In genomic region chr22:36234919-36235318, GRCh38 we compare ENCODE assay signal across 17 cellular contexts. TPM values are rescaled to one million over a fixed set of nuclear protein-coding genes. Genes with fewer than 3 reads are reported as not detected.
DNase-seq lines count a peak whose midpoint lies in the region; ATAC-seq, FAIRE-seq and TF ChIP-seq lines count a peak whose summit lies in the region.
"Had no signal": no experiment of that assay in that cellular context is flagged by ENCODE, and none has a peak within 500 bp of the region (broad histone marks: within the 10 kb centered on the region; RNA-seq: fewer than 3 reads in every experiment).

No MANE protein-coding gene starts in this region.

- no peak overlapping the region for H3K4me3 ChIP-seq in astrocyte (ENCODE audit: insufficient read depth, low read depth, low read length)
- H3K4me3 ChIP-seq: lower lobe of right lung, sigmoid colon had no signal

- H3K27me3 ChIP-seq in astrocyte (ENCODE audit: insufficient read depth, low read length) = no peaks in the 10 kb centered on the region
- H3K27me3 ChIP-seq in foreskin keratinocyte = no peaks in the 10 kb centered on the region
- H3K27me3 ChIP-seq: sigmoid colon had no signal

- ATAC-seq in foreskin keratinocyte (no peak), HG03442 (IDR thresholded peaks at IDR 0.05; ENCODE audit: unreplicated experiment) (no peak)
- ATAC-seq: lower lobe of right lung had no signal

- H3K4me3 Mint-ChIP-seq in T-helper 2 cell treated with Interferon-gamma antibody and Interleukin-4, amounts not matched to agents 5 μg/mL and 100 μg/mL, for 36 hours = peak overlapping the region; percentile 93
- H3K4me3 Mint-ChIP-seq in IgD-negative memory B cell (peak overlapping the region in 3 of 4 donors; percentile 34 to 85 (median 67)), astrocyte (ENCODE audit: unreplicated experiment) (peak overlapping the region; percentile 93), osteocyte (ENCODE audit: unreplicated experiment) (peak overlapping the region; percentile 14)

- H3K9ac ChIP-seq in astrocyte (ENCODE audit: low read length) = no peak overlapping the region

- no peak for DNase-seq in T-helper 2 cell treated with Interferon-gamma antibody and Interleukin-4, amounts not matched to agents 5 μg/mL and 100 μg/mL, for 36 hours (ENCODE audit: low spot score)
- no peak for DNase-seq in T-helper 2 cell
- DNase-seq in astrocyte (ENCODE audit: low read depth) = no peak
- DNase-seq in osteocyte (ENCODE audit: extremely low spot score, unreplicated experiment) = no peak
- DNase-seq in foreskin keratinocyte = no peak
- DNase-seq in GOT3 (lab: John Stamatoyannopoulos, UW) = no peak
- DNase-seq: ACHN; effector CD4-positive, alpha-beta T cell; GDM1; lower lobe of right lung; NCI-H226; sigmoid colon; stimulated activated CD4-positive, alpha-beta T cell treated with anti-CD3 and anti-CD28 coated beads, Interleukin-4, amount 100 ng/mL, for 24 hours; WERI-Rb-1 had no signal

- peaks cover 44% of the 10 kb centered on the region for H3K4me1 Mint-ChIP-seq in T-helper 2 cell treated with Interferon-gamma antibody and Interleukin-4, amounts not matched to agents 5 μg/mL and 100 μg/mL, for 36 hours (ENCODE audit: low read depth)
- H3K4me1 Mint-ChIP-seq in IgD-negative memory B cell (peaks cover 49 to 51% (median 50%) of the 10 kb centered on the region in 3 donors), astrocyte (ENCODE audit: low read depth, unreplicated experiment) (peaks cover 49% of the 10 kb centered on the region), osteocyte (ENCODE audit: unreplicated experiment) (peaks cover 63% of the 10 kb centered on the region)

- no peak for TF ChIP-seq CTCF in astrocyte (IDR thresholded peaks at IDR 0.05; ENCODE audit: insufficient read depth, low read depth, low read length)
- no peak for TF ChIP-seq CTCF in osteocyte (IDR thresholded peaks at IDR 0.05)
- TF ChIP-seq CTCF in foreskin keratinocyte (conservative IDR thresholded peaks at IDR 0.05) = no peak

- FAIRE-seq in astrocyte (lab: Jason Lieb, UNC) = no peak
- FAIRE-seq: urothelium cell line had no signal

- H3K27ac Mint-ChIP-seq in T-helper 2 cell treated with Interferon-gamma antibody and Interleukin-4, amounts not matched to agents 5 μg/mL and 100 μg/mL, for 36 hours = no peak overlapping the region
- H3K27ac Mint-ChIP-seq in IgD-negative memory B cell (no peak overlapping the region), astrocyte (ENCODE audit: unreplicated experiment) (no peak overlapping the region), osteocyte (ENCODE audit: unreplicated experiment) (peak overlapping the region; percentile 56)

- peaks cover 34% of the 10 kb centered on the region for H4K20me1 ChIP-seq in astrocyte (ENCODE audit: insufficient read depth, low read length)

- no peak overlapping the region for H2AFZ ChIP-seq in astrocyte (ENCODE audit: low read depth, low read length)

- peaks cover 28% of the 10 kb centered on the region for H3K79me2 ChIP-seq in astrocyte (ENCODE audit: insufficient read depth, low read length)

- no peaks in the 10 kb centered on the region for H3K9me3 ChIP-seq in astrocyte (ENCODE audit: insufficient read depth, low read depth, low read length)
- H3K9me3 ChIP-seq: lower lobe of right lung, sigmoid colon had no signal

- H3K27ac ChIP-seq in astrocyte (ENCODE audit: low read depth, low read length) = no peak overlapping the region
- no peak overlapping the region for H3K27ac ChIP-seq in foreskin keratinocyte
- H3K27ac ChIP-seq: lower lobe of right lung, sigmoid colon, WERI-Rb-1 had no signal

- H3K27me3 Mint-ChIP-seq in T-helper 2 cell treated with Interferon-gamma antibody and Interleukin-4, amounts not matched to agents 5 μg/mL and 100 μg/mL, for 36 hours (ENCODE audit: low read depth) = no peaks in the 10 kb centered on the region
- no peaks in the 10 kb centered on the region for H3K27me3 Mint-ChIP-seq in IgD-negative memory B cell
- H3K27me3 Mint-ChIP-seq in astrocyte (ENCODE audit: low read depth, unreplicated experiment) = no peaks in the 10 kb centered on the region
- no peaks in the 10 kb centered on the region for H3K27me3 Mint-ChIP-seq in osteocyte (ENCODE audit: unreplicated experiment)

- H3K36me3 Mint-ChIP-seq in T-helper 2 cell treated with Interferon-gamma antibody and Interleukin-4, amounts not matched to agents 5 μg/mL and 100 μg/mL, for 36 hours (ENCODE audit: low read depth) = peaks cover 83% of the 10 kb centered on the region
- peaks cover 14% of the 10 kb centered on the region for H3K36me3 Mint-ChIP-seq in IgD-negative memory B cell
- peaks cover 50% of the 10 kb centered on the region for H3K36me3 Mint-ChIP-seq in astrocyte (ENCODE audit: low read depth, unreplicated experiment)
- H3K36me3 Mint-ChIP-seq in osteocyte (ENCODE audit: unreplicated experiment) = peaks cover 56% of the 10 kb centered on the region

- no peak overlapping the region for H3K4me2 ChIP-seq in astrocyte (ENCODE audit: low read length)

- peaks cover 7% of the 10 kb centered on the region for H3K9me3 Mint-ChIP-seq in T-helper 2 cell treated with Interferon-gamma antibody and Interleukin-4, amounts not matched to agents 5 μg/mL and 100 μg/mL, for 36 hours
- H3K9me3 Mint-ChIP-seq in IgD-negative memory B cell = no peaks in the 10 kb centered on the region
- H3K9me3 Mint-ChIP-seq in astrocyte (ENCODE audit: unreplicated experiment) = peaks cover 2% of the 10 kb centered on the region
- peaks cover 7% of the 10 kb centered on the region for H3K9me3 Mint-ChIP-seq in osteocyte (ENCODE audit: unreplicated experiment)

- no peaks in the 10 kb centered on the region for H3K36me3 ChIP-seq in astrocyte (ENCODE audit: insufficient read depth, low read length)
- H3K36me3 ChIP-seq: WERI-Rb-1 had no signal

- H3K4me1 ChIP-seq in astrocyte (ENCODE audit: insufficient read depth, low read length) = peaks cover 28% of the 10 kb centered on the region
- H3K4me1 ChIP-seq in foreskin keratinocyte = no peaks in the 10 kb centered on the region

RNA-seq across cellular contexts. Expression of gene APOL2, which starts 4.4 kb away (rescaled TPM):
- polyA plus RNA-seq in IgD-negative memory B cell (14.3 TPM), foreskin keratinocyte (10.0 and 10.6 TPM in 2 replicates)
- total RNA-seq in astrocyte (77.2 and 85.1 TPM in 2 replicates), osteocyte (53.5 and 59.9 TPM in 2 replicates), foreskin keratinocyte (14.7 TPM in 2 replicates)

RNA-seq across cellular contexts. Expression of gene APOL1, which starts 18.0 kb away (rescaled TPM):
- polyA plus RNA-seq in IgD-negative memory B cell = 10.7 TPM
- 3.9 and 7.5 TPM in 2 replicates for total RNA-seq in astrocyte
- 16.2 and 19.5 TPM in 2 replicates for total RNA-seq in osteocyte
- 1.3 and 1.8 TPM in 2 replicates for total RNA-seq in foreskin keratinocyte
- 1.2 and 2.2 TPM in 2 replicates for polyA plus RNA-seq in foreskin keratinocyte

RNA-seq across cellular contexts. Expression of gene APOL4, which starts 33.3 kb away (rescaled TPM):
- polyA plus RNA-seq in IgD-negative memory B cell = not detected
- total RNA-seq in astrocyte = 0.07 TPM in 1 of 2 replicates, not detected in the other
- total RNA-seq in osteocyte = 0.13 TPM in 1 of 2 replicates, not detected in the other
- not detected in 2 replicates for total RNA-seq in foreskin keratinocyte
- not detected in 2 replicates for polyA plus RNA-seq in foreskin keratinocyte

Comparison
In these comparisons a context has a peak if more than half of its experiments do, and no peak if none do; other contexts are left out.
1. H3K4me3 Mint-ChIP-seq: peak in every context shown above with its lines; median percentile 93 in T-helper 2 cell treated with Interferon-gamma antibody and Interleukin-4, amounts not matched to agents 5 μg/mL and 100 μg/mL, for 36 hours; 93 in astrocyte; 67 in IgD-negative memory B cell; 14 in osteocyte.